8 cellular contexts compared by ENCODE assay signal in the genomic region with DNA sequence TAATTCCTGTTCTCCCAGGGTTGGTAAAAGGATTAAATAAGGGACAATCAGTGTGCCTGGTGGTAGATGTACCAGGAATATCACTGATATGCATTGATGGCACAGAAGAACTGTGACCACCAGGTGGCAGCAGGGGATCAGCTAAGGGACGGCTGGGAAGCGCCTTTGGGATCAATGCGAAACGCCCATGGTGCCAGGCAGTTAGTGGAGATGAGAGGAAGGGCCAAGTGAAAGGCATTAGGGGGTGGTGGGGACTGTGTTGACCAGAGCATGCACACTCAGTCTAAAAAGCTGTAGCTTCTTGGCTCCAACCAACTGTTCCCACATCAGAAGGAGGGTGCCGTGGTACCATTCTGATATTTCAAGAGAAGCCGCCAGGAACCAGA. TPM values are rescaled to one million over a fixed set of nuclear protein-coding genes. Genes with fewer than 3 reads are reported as not detected.
DNase-seq lines count a peak whose midpoint lies in the region; ATAC-seq and TF ChIP-seq lines count a peak whose summit lies in the region.

No MANE protein-coding gene starts in this region.

- DNase-seq in activated CD4-positive, alpha-beta T cell treated with anti-CD3 and anti-CD28 coated beads, Interleukin-2, amount 10 ng/mL, durations not matched to agents 24 days and 14 days, result peak; percentile 61
- DNase-seq in activated CD4-positive, alpha-beta T cell treated with anti-CD3 and anti-CD28 coated beads for 1 hour, result no peak
- DNase-seq in NCI-H82 (lab: John Stamatoyannopoulos, UW) (peak; percentile 93), glomerular visceral epithelial cell (ENCODE audit: extremely low spot score) (peak; percentile 83), osteoblast (ENCODE audit: insufficient read length, low spot score, missing footprints) (peak; percentile 93)
- DNase-seq in activated gamma-delta T cell treated with anti-CD3 and anti-CD28 coated beads, Interleukin-2, amount 50 U/mL, for 16 hours (ENCODE audit: low read depth), result peak; percentile 48

- H3K27me3 Mint-ChIP-seq in activated CD4-positive, alpha-beta T cell treated with anti-CD3 and anti-CD28 coated beads, Interleukin-2, amount 10 ng/mL, durations not matched to agents 24 days and 14 days, result no peaks in the 10 kb centered on the region

- H3K4me1 Mint-ChIP-seq in activated CD4-positive, alpha-beta T cell treated with anti-CD3 and anti-CD28 coated beads, Interleukin-2, amount 10 ng/mL, durations not matched to agents 24 days and 14 days, result peaks cover 10% of the 10 kb centered on the region

- H3K79me2 ChIP-seq in osteoblast (ENCODE audit: insufficient read depth, low read length), result no peaks in the 10 kb centered on the region

- no peak overlapping the region for H3K27ac ChIP-seq in osteoblast (ENCODE audit: low read depth, low read length)

- H3K36me3 ChIP-seq in osteoblast (ENCODE audit: insufficient read depth, low read length), result no peaks in the 10 kb centered on the region

- H3K9me3 Mint-ChIP-seq in activated CD4-positive, alpha-beta T cell treated with anti-CD3 and anti-CD28 coated beads, Interleukin-2, amount 10 ng/mL, durations not matched to agents 24 days and 14 days, result no peaks in the 10 kb centered on the region

- no peak overlapping the region for H3K4me3 ChIP-seq in osteoblast (ENCODE audit: insufficient read depth, low read length)

- H3K4me2 ChIP-seq in osteoblast (ENCODE audit: insufficient read depth, low read length), result no peak overlapping the region

- H3K36me3 Mint-ChIP-seq in activated CD4-positive, alpha-beta T cell treated with anti-CD3 and anti-CD28 coated beads, Interleukin-2, amount 10 ng/mL, durations not matched to agents 24 days and 14 days (ENCODE audit: low read depth), result no peaks in the 10 kb centered on the region

- H3K4me3 Mint-ChIP-seq in activated CD4-positive, alpha-beta T cell treated with anti-CD3 and anti-CD28 coated beads, Interleukin-2, amount 10 ng/mL, durations not matched to agents 24 days and 14 days, result no peak overlapping the region

- no peaks in the 10 kb centered on the region for H3K9me3 ChIP-seq in osteoblast (ENCODE audit: low read depth, low read length)

- H4K20me1 ChIP-seq in osteoblast (ENCODE audit: insufficient read depth, low read length), result no peaks in the 10 kb centered on the region

- ATAC-seq in HG03159 (IDR thresholded peaks at IDR 0.05; ENCODE audit: unreplicated experiment) (peak; percentile 55), GM21381 (IDR thresholded peaks at IDR 0.05; ENCODE audit: unreplicated experiment) (no peak)

- TF ChIP-seq CTCF in osteoblast (IDR thresholded peaks at IDR 0.05; ENCODE audit: extremely low read depth, low read depth, low read length), result peak; percentile 94

- H3K27me3 ChIP-seq in osteoblast (ENCODE audit: insufficient read depth, low read length), result no peaks in the 10 kb centered on the region

- H3K4me1 ChIP-seq in osteoblast (ENCODE audit: insufficient read depth, low read length), result peaks cover 21% of the 10 kb centered on the region

- no peak overlapping the region for H3K27ac Mint-ChIP-seq in activated CD4-positive, alpha-beta T cell treated with anti-CD3 and anti-CD28 coated beads, Interleukin-2, amount 10 ng/mL, durations not matched to agents 24 days and 14 days

- intact Hi-C loops in activated CD4-positive, alpha-beta T cell treated with anti-CD3 and anti-CD28 coated beads, Interleukin-2, amount 10 ng/mL, durations not matched to agents 24 days and 14 days (cut with micrococcal nuclease), result loop anchor here (1.0 kb wide), 2 partner anchors 191 to 353 kb away; no protein-coding TSS in a partner anchor

- no peak overlapping the region for H2AFZ ChIP-seq in osteoblast (ENCODE audit: low read length)

RNA-seq across cellular contexts. Expression of a gene that starts 55.6 kb away (rescaled TPM):
- 1.5 and 1.8 TPM in 2 replicates for total RNA-seq in activated CD4-positive, alpha-beta T cell treated with anti-CD3 and anti-CD28 coated beads, Interleukin-2, amount 10 ng/mL, durations not matched to agents 24 days and 14 days
- total RNA-seq in osteoblast, result 0.72 and 0.88 TPM in 2 replicates
